In genomic region chr17:61317779-61318178, GRCh38 we compare ENCODE assay signal across 22 cellular contexts.
"Had no signal": no experiment of that assay in that cellular context is flagged by ENCODE, and none has a peak within 500 bp of the region (broad histone marks: within the 10 kb centered on the region; RNA-seq: fewer than 3 reads in every experiment).

No MANE protein-coding gene starts in this region.

- H3K4me3 ChIP-seq: colonic mucosa, gastrocnemius medialis, left ventricle myocardium inferior, neural progenitor cell, ovary, smooth muscle cell, thoracic aorta, upper lobe of right lung had no signal

- H2AFZ ChIP-seq: neural progenitor cell had no signal

- DNase-seq: activated CD4-positive, alpha-beta T cell treated with anti-CD3 and anti-CD28 coated beads, Interleukin-2, amount 10 ng/mL, durations not matched to agents 24 days and 14 days; activated CD8-positive, alpha-beta memory T cell treated with anti-CD3 and anti-CD28 coated beads, Interleukin-2, amount 50 U/mL, for 4 hours; activated naive CD4-positive, alpha-beta T cell treated with anti-CD3 and anti-CD28 coated beads for 36 hours; activated naive CD8-positive, alpha-beta T cell treated with anti-CD3 and anti-CD28 coated beads, Interleukin-2, amount 50 U/mL, for 24 hours; activated T-cell treated with anti-CD3 and anti-CD28 coated beads, Interleukin-2, amount 50 U/mL, for 4 hours; anterior cingulate cortex; central memory CD4-positive, alpha-beta T cell; colonic mucosa; gastrocnemius medialis; head of caudate nucleus; left ventricle myocardium inferior; mammary epithelial cell; ovary; stimulated activated CD4-positive, alpha-beta T cell treated with anti-CD3 and anti-CD28 coated beads, Interleukin-4, amount 100 ng/mL, for 4 hours; stimulated activated naive B cell treated with anti-CD40 and anti-IgM and Interleukin-4, amounts not matched to agents 10 μg/mL and 1 μg/mL and 100 μg/mL, for 72 hours; upper lobe of right lung had no signal

- H3K4me2 ChIP-seq: neural progenitor cell, smooth muscle cell had no signal

- H3K9me3 Mint-ChIP-seq: activated CD4-positive, alpha-beta T cell treated with anti-CD3 and anti-CD28 coated beads, Interleukin-2, amount 10 ng/mL, durations not matched to agents 24 days and 14 days; activated naive CD4-positive, alpha-beta T cell treated with anti-CD3 and anti-CD28 coated beads for 36 hours; activated naive CD8-positive, alpha-beta T cell treated with anti-CD3 and anti-CD28 coated beads, Interleukin-2, amount 50 U/mL, for 24 hours; activated T-cell treated with anti-CD3 and anti-CD28 coated beads, Interleukin-2, amount 50 U/mL, for 4 hours; brain; neural progenitor cell; stimulated activated naive B cell treated with anti-CD40 and anti-IgM and Interleukin-4, amounts not matched to agents 10 μg/mL and 1 μg/mL and 100 μg/mL, for 72 hours had no signal

- H3K36me3 ChIP-seq: colonic mucosa, gastrocnemius medialis, left ventricle myocardium inferior, neural progenitor cell, ovary, thoracic aorta, upper lobe of right lung had no signal

- ATAC-seq: activated naive CD8-positive, alpha-beta T cell treated with anti-CD3 and anti-CD28 coated beads, Interleukin-2, amount 50 U/mL, for 24 hours; activated T-cell treated with anti-CD3 and anti-CD28 coated beads, Interleukin-2, amount 50 U/mL, for 4 hours; esophagus mucosa; gastrocnemius medialis; sciatic nerve; stimulated activated naive B cell treated with anti-CD40 and anti-IgM and Interleukin-4, amounts not matched to agents 10 μg/mL and 1 μg/mL and 100 μg/mL, for 72 hours; upper lobe of right lung had no signal

- H3K27me3 Mint-ChIP-seq: activated naive CD8-positive, alpha-beta T cell treated with anti-CD3 and anti-CD28 coated beads, Interleukin-2, amount 50 U/mL, for 24 hours; stimulated activated naive B cell treated with anti-CD40 and anti-IgM and Interleukin-4, amounts not matched to agents 10 μg/mL and 1 μg/mL and 100 μg/mL, for 72 hours had no signal

- H3K4me1 ChIP-seq: colonic mucosa had no signal

- H3K4me1 Mint-ChIP-seq: activated CD4-positive, alpha-beta T cell treated with anti-CD3 and anti-CD28 coated beads, Interleukin-2, amount 10 ng/mL, durations not matched to agents 24 days and 14 days; activated naive CD8-positive, alpha-beta T cell treated with anti-CD3 and anti-CD28 coated beads, Interleukin-2, amount 50 U/mL, for 24 hours; stimulated activated naive B cell treated with anti-CD40 and anti-IgM and Interleukin-4, amounts not matched to agents 10 μg/mL and 1 μg/mL and 100 μg/mL, for 72 hours had no signal

- H3K27ac ChIP-seq: colonic mucosa, gastrocnemius medialis, left ventricle myocardium inferior, neural progenitor cell, ovary, thoracic aorta, upper lobe of right lung had no signal

- H3K27me3 ChIP-seq: colonic mucosa, gastrocnemius medialis, neural progenitor cell, ovary, upper lobe of right lung had no signal

- H3K27ac Mint-ChIP-seq: activated CD4-positive, alpha-beta T cell treated with anti-CD3 and anti-CD28 coated beads, Interleukin-2, amount 10 ng/mL, durations not matched to agents 24 days and 14 days; activated naive CD4-positive, alpha-beta T cell treated with anti-CD3 and anti-CD28 coated beads for 36 hours; activated naive CD8-positive, alpha-beta T cell treated with anti-CD3 and anti-CD28 coated beads, Interleukin-2, amount 50 U/mL, for 24 hours; stimulated activated naive B cell treated with anti-CD40 and anti-IgM and Interleukin-4, amounts not matched to agents 10 μg/mL and 1 μg/mL and 100 μg/mL, for 72 hours had no signal

- H3K9ac ChIP-seq: neural progenitor cell had no signal

- H3K4me3 Mint-ChIP-seq: activated CD4-positive, alpha-beta T cell treated with anti-CD3 and anti-CD28 coated beads, Interleukin-2, amount 10 ng/mL, durations not matched to agents 24 days and 14 days; activated naive CD4-positive, alpha-beta T cell treated with anti-CD3 and anti-CD28 coated beads for 36 hours; activated naive CD8-positive, alpha-beta T cell treated with anti-CD3 and anti-CD28 coated beads, Interleukin-2, amount 50 U/mL, for 24 hours; activated T-cell treated with anti-CD3 and anti-CD28 coated beads, Interleukin-2, amount 50 U/mL, for 4 hours; brain; neural progenitor cell; stimulated activated naive B cell treated with anti-CD40 and anti-IgM and Interleukin-4, amounts not matched to agents 10 μg/mL and 1 μg/mL and 100 μg/mL, for 72 hours had no signal

- H3K9me3 ChIP-seq: colonic mucosa, gastrocnemius medialis, left ventricle myocardium inferior, ovary, thoracic aorta, upper lobe of right lung had no signal

- H3K36me3 Mint-ChIP-seq: brain, neural progenitor cell had no signal
